Comparison of ENCODE assay signal across 7 cellular contexts in genomic region chr19:18637644-18638630, GRCh38. TPM values are rescaled to one million over a fixed set of nuclear protein-coding genes. Genes with fewer than 3 reads are reported as not detected.
DNase-seq lines count a peak whose midpoint lies in the region; ATAC-seq and TF ChIP-seq lines count a peak whose summit lies in the region.

No MANE protein-coding gene starts in this region.

- peaks cover 35% of the 10 kb centered on the region for H3K4me1 Mint-ChIP-seq in brain

- peak overlapping the region in 4 of 5 experiments; percentile 10 to 87 (median 74) for H3K27ac Mint-ChIP-seq in brain

- H3K4me1 ChIP-seq in mesodermal cell (ENCODE audit: control insufficient read depth, insufficient read depth, low read length, poor library complexity, severe bottlenecking) = peaks cover 6% of the 10 kb centered on the region

- WGBS in mesodermal cell (ENCODE audit: insufficient coverage in 2 of 2), 2 experiments = 88 to 93% methylated on average over 1 to 2 of the region's 3 CpGs

- peaks cover 0 to 4% (median 0%) of the 10 kb centered on the region in 5 experiments for H3K9me3 Mint-ChIP-seq in brain

- ATAC-seq in HG03469 (IDR thresholded peaks at IDR 0.05; ENCODE audit: unreplicated experiment) = no peak
- no peak for ATAC-seq in HG02885 (IDR thresholded peaks at IDR 0.05; ENCODE audit: poor library complexity, unreplicated experiment)

- peaks cover 7% of the 10 kb centered on the region for H3K36me3 Mint-ChIP-seq in brain

- no peaks in the 10 kb centered on the region for H3K36me3 ChIP-seq in mesodermal cell (ENCODE audit: control insufficient read depth, insufficient read depth, low read length)

- no peaks in the 10 kb centered on the region for H3K9me3 ChIP-seq in mesodermal cell (ENCODE audit: control insufficient read depth, low read length)

- in situ Hi-C loops in G401 (cut with HindIII; ENCODE audit: low sequenced_read_pairs) = no loop called here

- peaks cover 3% of the 10 kb centered on the region for H3K27me3 Mint-ChIP-seq in brain

- no peak for TF ChIP-seq CTCF in brain (conservative IDR thresholded peaks at IDR 0.05)

- H3K27ac ChIP-seq in mesodermal cell (ENCODE audit: low read depth, low read length, severe bottlenecking) = no peak overlapping the region

- H3K4me3 Mint-ChIP-seq in brain = peak overlapping the region; percentile 92 to 95 (median 93)

- DNase-seq in G401 (ENCODE audit: low spot score) = peak; percentile 67
- DNase-seq in Kasumi-1 (lab: John Stamatoyannopoulos, UW) = peak; percentile 19 to 46
- DNase-seq in GM03348 (ENCODE audit: low spot score) = no peak

- peak overlapping the region; percentile 79 for H3K4me3 ChIP-seq in mesodermal cell (ENCODE audit: extremely low read depth, insufficient read depth, low read length, poor library complexity, severe bottlenecking)

RNA-seq across cellular contexts. Expression of gene KLHL26, which starts 1.1 kb away (rescaled TPM):
- total RNA-seq in G401 (2014; rRNA removed; shearing (Covaris generic)) = 5.0 and 8.3 TPM in 2 replicates
- polyA plus RNA-seq in brain (ENCODE audit: insufficient read depth, low read depth, low replicate concordance) = 10.9 TPM
- 4.4 TPM for polyA plus RNA-seq in mesodermal cell (2013, experiment 1 of 2)
- 4.5 TPM for polyA plus RNA-seq in mesodermal cell (2013, experiment 2 of 2)

RNA-seq across cellular contexts. Expression of gene TMEM59L, which starts 25.3 kb away (rescaled TPM):
- total RNA-seq in G401 (2014; rRNA removed; shearing (Covaris generic)) = 2.5 and 4.1 TPM in 2 replicates
- 124 TPM for polyA plus RNA-seq in brain (ENCODE audit: insufficient read depth, low read depth, low replicate concordance)
- polyA plus RNA-seq in mesodermal cell (2013, experiment 1 of 2) = 14.7 TPM
- polyA plus RNA-seq in mesodermal cell (2013, experiment 2 of 2) = 10.4 TPM

RNA-seq across cellular contexts. Expression of gene CRLF1, which starts 31.3 kb away (rescaled TPM):
- total RNA-seq in G401 (2014; rRNA removed; shearing (Covaris generic)) = 148 and 169 TPM in 2 replicates
- polyA plus RNA-seq in brain (ENCODE audit: insufficient read depth, low read depth, low replicate concordance) = 22.2 TPM
- polyA plus RNA-seq in mesodermal cell (2013, experiment 1 of 2) = 75.5 TPM
- polyA plus RNA-seq in mesodermal cell (2013, experiment 2 of 2) = 53.2 TPM

RNA-seq across cellular contexts. Expression of gene CRTC1, which starts 45.5 kb away (rescaled TPM):
- 2.1 and 2.7 TPM in 2 replicates for total RNA-seq in G401 (2014; rRNA removed; shearing (Covaris generic))
- polyA plus RNA-seq in brain (ENCODE audit: insufficient read depth, low read depth, low replicate concordance) = 29.6 TPM
- 11.8 TPM for polyA plus RNA-seq in mesodermal cell (2013, experiment 1 of 2)
- 9.2 TPM for polyA plus RNA-seq in mesodermal cell (2013, experiment 2 of 2)

RNA-seq across cellular contexts. Expression of gene REX1BD, which starts 49.3 kb away (rescaled TPM):
- 50.0 and 100 TPM in 2 replicates for total RNA-seq in G401 (2014; rRNA removed; shearing (Covaris generic))
- polyA plus RNA-seq in brain (ENCODE audit: insufficient read depth, low read depth, low replicate concordance) = 32.9 TPM
- polyA plus RNA-seq in mesodermal cell (2013, experiment 1 of 2) = 45.8 TPM
- 41.5 TPM for polyA plus RNA-seq in mesodermal cell (2013, experiment 2 of 2)
